10 cellular contexts compared by ENCODE assay signal in genomic region chr6:42679358-42679757, GRCh38. TPM values are rescaled to one million over a fixed set of nuclear protein-coding genes. Genes with fewer than 3 reads are reported as not detected.
"Had no signal": no experiment of that assay in that cellular context is flagged by ENCODE, and none has a peak within 500 bp of the region (broad histone marks: within the 10 kb centered on the region; RNA-seq: fewer than 3 reads in every experiment).

No MANE protein-coding gene starts in this region.

- H3K4me1 ChIP-seq: HAP-1 had no signal

- H3K4me3 Mint-ChIP-seq: HFFc6, IgD-negative memory B cell had no signal

- H3K27ac Mint-ChIP-seq: HFFc6, IgD-negative memory B cell had no signal

- H3K27ac ChIP-seq: GM23248, HL-60 had no signal

- DNase-seq: GM23248, GOT3, H7, HFFc6 had no signal

- H3K4me3 ChIP-seq: GM23248, HAP-1 had no signal

- H3K4me1 Mint-ChIP-seq: IgD-negative memory B cell had no signal

- H3K9ac ChIP-seq: GM23248 had no signal

- H3K27me3 Mint-ChIP-seq: IgD-negative memory B cell had no signal

- ATAC-seq: HCT116 had no signal

- H2AFZ ChIP-seq: GM23248 had no signal

- H3K9me3 Mint-ChIP-seq: HFFc6, IgD-negative memory B cell had no signal

- H3K9me3 ChIP-seq: HAP-1 had no signal

RNA-seq across cellular contexts. Expression of gene PRPH2, which starts 43.0 kb away (rescaled TPM):
- total RNA-seq: H4, HT1080 had no signal
- polyA plus RNA-seq: IgD-negative memory B cell had no signal
